ENCODE assay signal across 26 cellular contexts in the genomic region with DNA sequence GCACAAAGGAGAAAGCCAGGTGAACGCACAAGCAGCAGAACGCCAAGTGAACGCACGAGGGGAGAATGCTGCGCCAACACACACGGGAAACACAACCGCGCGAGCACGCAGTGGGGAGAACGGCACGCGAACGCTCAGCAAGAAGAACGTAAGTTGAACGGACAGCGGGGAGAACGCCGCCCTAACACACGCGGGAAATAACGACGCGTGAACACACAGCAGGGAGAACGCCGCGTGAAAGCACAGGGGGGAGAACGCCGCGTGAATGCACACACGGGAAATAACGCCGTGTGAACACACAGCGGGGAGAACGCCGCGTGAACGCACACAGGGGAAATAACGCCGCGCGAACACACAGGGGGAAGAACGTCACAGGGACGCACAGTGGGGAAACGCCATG.
"Had no signal": no experiment of that assay in that cellular context is flagged by ENCODE, and none has a peak within 500 bp of the region (broad histone marks: within the 10 kb centered on the region; RNA-seq: fewer than 3 reads in every experiment).

No MANE protein-coding gene starts in this region.

- FAIRE-seq: endometrium, keratinocyte had no signal

- H3K4me3 ChIP-seq: esophagus squamous epithelium, gastroesophageal sphincter, left ventricle myocardium inferior, lower lobe of right lung, psoas muscle, spleen, tibial nerve, upper lobe of right lung had no signal

- H3K4me1 ChIP-seq: esophagus squamous epithelium, gastroesophageal sphincter, lower lobe of right lung, psoas muscle, upper lobe of right lung had no signal

- H3K27me3 ChIP-seq: esophagus squamous epithelium, neutrophil, tibial nerve, upper lobe of right lung had no signal

- H3K27ac Mint-ChIP-seq: immature natural killer cell; natural killer cell treated with Interleukin-12 subunit alpha and Interleukin-12 subunit beta and Interleukin-15 and Interleukin-18, amount 100 ng/mL, for 72 hours; stimulated activated memory B cell treated with anti-CD40 and anti-IgM and Interleukin-4, amounts not matched to agents 10 μg/mL and 1 μg/mL and 100 μg/mL, for 72 hours; stimulated activated naive CD8-positive, alpha-beta T cell treated with anti-CD3 and anti-CD28 coated beads, Interleukin-15, Interleukin-2, amounts not matched to agents 100 ng/mL and 50 ng/mL, for 24 hours had no signal

- DNase-seq: effector memory CD4-positive, alpha-beta T cell; esophagus squamous epithelium; foreskin fibroblast; immature natural killer cell; left cardiac atrium; left ventricle myocardium inferior; lower lobe of right lung; mesenchymal stem cell; midbrain; psoas muscle; retina; spleen; stimulated activated CD4-positive, alpha-beta T cell treated with anti-CD3 and anti-CD28 coated beads, Interleukin-15, amount 100 ng/mL, for 24 hours; stimulated activated CD4-positive, alpha-beta T cell treated with anti-CD3 and anti-CD28 coated beads, Interleukin-1b, Interleukin-23, amount 100 ng/mL, for 48 hours; stimulated activated CD4-positive, alpha-beta T cell treated with anti-CD3 and anti-CD28 coated beads, Interleukin-4, amount 100 ng/mL, for 24 hours; upper lobe of right lung had no signal

- H3K9me3 ChIP-seq: esophagus squamous epithelium, gastroesophageal sphincter, left ventricle myocardium inferior, lower lobe of right lung, neutrophil, psoas muscle, tibial nerve, upper lobe of right lung had no signal

- H3K36me3 Mint-ChIP-seq: natural killer cell treated with Interleukin-12 subunit alpha and Interleukin-12 subunit beta and Interleukin-15 and Interleukin-18, amount 100 ng/mL, for 72 hours had no signal

- H3K27ac ChIP-seq: epithelial cell of prostate, esophagus squamous epithelium, gastroesophageal sphincter, left ventricle myocardium inferior, lower lobe of right lung, neutrophil, psoas muscle, spleen, tibial nerve, upper lobe of right lung had no signal

- H3K4me1 Mint-ChIP-seq: immature natural killer cell had no signal

- ATAC-seq: gastroesophageal sphincter; left cardiac atrium; lower lobe of right lung; natural killer cell treated with Interleukin-12 subunit alpha and Interleukin-12 subunit beta and Interleukin-15 and Interleukin-18, amount 100 ng/mL, for 72 hours; psoas muscle; sciatic nerve; stimulated activated memory B cell treated with anti-CD40 and anti-IgM and Interleukin-4, amounts not matched to agents 10 μg/mL and 1 μg/mL and 100 μg/mL, for 72 hours; upper lobe of right lung had no signal

- H3K4me3 Mint-ChIP-seq: immature natural killer cell; natural killer cell treated with Interleukin-12 subunit alpha and Interleukin-12 subunit beta and Interleukin-15 and Interleukin-18, amount 100 ng/mL, for 72 hours; stimulated activated memory B cell treated with anti-CD40 and anti-IgM and Interleukin-4, amounts not matched to agents 10 μg/mL and 1 μg/mL and 100 μg/mL, for 72 hours; stimulated activated naive CD8-positive, alpha-beta T cell treated with anti-CD3 and anti-CD28 coated beads, Interleukin-15, Interleukin-2, amounts not matched to agents 100 ng/mL and 50 ng/mL, for 24 hours had no signal

- H3K27me3 Mint-ChIP-seq: stimulated activated memory B cell treated with anti-CD40 and anti-IgM and Interleukin-4, amounts not matched to agents 10 μg/mL and 1 μg/mL and 100 μg/mL, for 72 hours; stimulated activated naive CD8-positive, alpha-beta T cell treated with anti-CD3 and anti-CD28 coated beads, Interleukin-15, Interleukin-2, amounts not matched to agents 100 ng/mL and 50 ng/mL, for 24 hours had no signal

- H3K36me3 ChIP-seq: esophagus squamous epithelium, gastroesophageal sphincter, left ventricle myocardium inferior, lower lobe of right lung, neutrophil, spleen, tibial nerve, upper lobe of right lung had no signal
